In the genomic region with DNA sequence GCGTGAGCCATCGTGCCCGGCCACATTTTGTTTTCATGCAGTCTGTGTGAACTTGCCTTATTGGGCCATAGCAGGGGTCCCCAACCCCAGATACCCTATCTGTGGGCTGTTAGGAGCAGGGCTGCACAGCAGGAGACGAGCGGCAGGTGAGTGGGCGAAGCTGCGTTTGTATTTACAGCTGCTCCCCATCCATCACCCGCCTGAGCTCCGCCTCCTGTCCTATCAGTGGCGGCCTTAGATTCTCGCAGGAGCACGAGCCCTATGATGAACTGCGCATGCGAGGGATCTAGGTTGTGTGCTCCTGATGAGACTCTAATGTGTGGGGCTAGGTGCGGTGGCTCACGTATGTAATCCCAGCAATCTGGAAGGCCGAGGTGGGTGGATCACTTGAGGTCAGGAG, we compare ENCODE assay signal across 22 cellular contexts.
DNase-seq lines count a peak whose midpoint lies in the region; ATAC-seq, FAIRE-seq and TF ChIP-seq lines count a peak whose summit lies in the region.
"Had no signal": no experiment of that assay in that cellular context is flagged by ENCODE, and none has a peak within 500 bp of the region (broad histone marks: within the 10 kb centered on the region; RNA-seq: fewer than 3 reads in every experiment).

No MANE protein-coding gene starts in this region.

- H3K4me3 Mint-ChIP-seq in GM23338 = no peak overlapping the region
- no peak overlapping the region for H3K4me3 Mint-ChIP-seq in activated CD8-positive, alpha-beta T cell treated with anti-CD3 and anti-CD28 coated beads for 36 hours
- H3K4me3 Mint-ChIP-seq: CD8-positive, alpha-beta memory T cell; HFFc6 had no signal

- no peak for FAIRE-seq in K562 (lab: Jason Lieb, UNC)
- FAIRE-seq in small intestine (lab: Jason Lieb, UNC) = no peak
- FAIRE-seq: A204.1, GM18507 had no signal

- POLR2A ChIA-PET in K562 (lab: Yijun Ruan, JAX) = interaction anchor here (1.1 to 1.3 kb wide), 2 partner anchors 11 to 13 kb away, joined by 3 read pairs; no protein-coding TSS in a partner anchor
- POLR2A ChIA-PET in activated CD8-positive, alpha-beta T cell treated with anti-CD3 and anti-CD28 coated beads for 36 hours (lab: Charles Lee) = interaction anchor here (1.6 kb wide), 1 partner anchor 13 kb away, joined by 6 read pairs; no protein-coding TSS in a partner anchor

- H3K9me3 Mint-ChIP-seq in GM23338 = no peaks in the 10 kb centered on the region
- H3K9me3 Mint-ChIP-seq in activated CD8-positive, alpha-beta T cell treated with anti-CD3 and anti-CD28 coated beads for 36 hours = no peaks in the 10 kb centered on the region
- H3K9me3 Mint-ChIP-seq: CD8-positive, alpha-beta memory T cell had no signal

- H3K27ac Mint-ChIP-seq in GM23338 = no peak overlapping the region
- H3K27ac Mint-ChIP-seq in activated CD8-positive, alpha-beta T cell treated with anti-CD3 and anti-CD28 coated beads for 36 hours = no peak overlapping the region
- H3K27ac Mint-ChIP-seq: HFFc6 had no signal

- peaks cover 4% of the 10 kb centered on the region for H3K27me3 Mint-ChIP-seq in GM23338 (ENCODE audit: insufficient read depth, low read depth, poor library complexity)
- no peaks in the 10 kb centered on the region for H3K27me3 Mint-ChIP-seq in activated CD8-positive, alpha-beta T cell treated with anti-CD3 and anti-CD28 coated beads for 36 hours

- H2AFZ ChIP-seq in GM23338 (no peak overlapping the region), K562 (ENCODE audit: low read depth, low read length) (no peak overlapping the region)

- no peaks in the 10 kb centered on the region for H3K9me3 ChIP-seq in K562 (replicated peaks; ENCODE audit: control insufficient read depth, insufficient read depth, low read depth, low read length)
- H3K9me3 ChIP-seq in small intestine (ENCODE audit: control insufficient read depth, low read depth) = no peaks in the 10 kb centered on the region
- no peaks in the 10 kb centered on the region for H3K9me3 ChIP-seq in gastrocnemius medialis

- H3K36me3 Mint-ChIP-seq in GM23338 (ENCODE audit: low read depth) = no peaks in the 10 kb centered on the region
- H3K36me3 Mint-ChIP-seq in activated CD8-positive, alpha-beta T cell treated with anti-CD3 and anti-CD28 coated beads for 36 hours (ENCODE audit: low read depth) = no peaks in the 10 kb centered on the region

- WGBS in K562 (ENCODE audit: insufficient coverage, low coverage, missing lambda C conversion rate) = 8% methylated on average over 17 of the region's 17 CpGs
- WGBS in small intestine, 3 donors = 88 to 92% (median 89%) methylated on average over 17 of the region's 17 CpGs

- TF ChIP-seq EP300 in K562 (IDR thresholded peaks at IDR 0.05; ENCODE audit: low read length) = no peak

- H3K9me1 ChIP-seq in K562 (ENCODE audit: control insufficient read depth, insufficient read depth, low read length) = no peaks in the 10 kb centered on the region

- H3K9ac ChIP-seq in K562 (ENCODE audit: insufficient read depth in 1 of 2, low read depth in 2 of 2, low read length in 2 of 2) = no peak overlapping the region

- peaks cover 11% of the 10 kb centered on the region for H3K4me1 Mint-ChIP-seq in GM23338
- H3K4me1 Mint-ChIP-seq in activated CD8-positive, alpha-beta T cell treated with anti-CD3 and anti-CD28 coated beads for 36 hours (ENCODE audit: low read depth) = peaks cover 21% of the 10 kb centered on the region

- H4K20me1 ChIP-seq in GM23338 (replicated peaks; ENCODE audit: insufficient read depth) = no peaks in the 10 kb centered on the region
- no peaks in the 10 kb centered on the region for H4K20me1 ChIP-seq in K562 (replicated peaks; ENCODE audit: control insufficient read depth, insufficient read depth, low read length)

- no peak overlapping the region for H3K4me2 ChIP-seq in GM23338
- 0 out of 2 replicates have a peak overlapping the region, but pooled peaks have one; percentile 21 for H3K4me2 ChIP-seq in K562 (ENCODE audit: insufficient read depth, low read length)

- in situ Hi-C loops in K562 (cut with MboI) (no loop called here), gastrocnemius medialis (cut with MboI; ENCODE audit: low sequenced_read_pairs in 4 of 4) (no loop called here)

- H3K27ac ChIP-seq in GM23338 (ENCODE audit: low read depth) (no peak overlapping the region), K562 (ENCODE audit: extremely low read depth, low read depth, low read length) (no peak overlapping the region), small intestine (ENCODE audit: low read depth in 1 of 2, low read length in 1 of 2) (no peak overlapping the region), gastrocnemius medialis (no peak overlapping the region)
- H3K27ac ChIP-seq: C4-2B had no signal

- peak; percentile 78 for ATAC-seq in GM23338
- peak; percentile 78 for ATAC-seq in K562
- no peak for ATAC-seq in activated CD8-positive, alpha-beta T cell treated with anti-CD3 and anti-CD28 coated beads for 36 hours
- no peak for ATAC-seq in esophagus mucosa
- ATAC-seq in gastrocnemius medialis = no peak

- H3K4me1 ChIP-seq in GM23338 (ENCODE audit: insufficient read depth) (peaks cover 6% of the 10 kb centered on the region), K562 (replicated peaks in 1 of 2; ENCODE audit: control insufficient read depth in 2 of 2, insufficient read depth in 2 of 2, low read length in 2 of 2) (no peaks in the 10 kb centered on the region; a peak in 1 of 5 replicates), small intestine (ENCODE audit: control insufficient read depth in 2 of 2, insufficient read depth in 1 of 2, low read depth in 1 of 2, low read length in 1 of 2) (no peaks in the 10 kb centered on the region), gastrocnemius medialis (no peaks in the 10 kb centered on the region)

- no peaks in the 10 kb centered on the region for H3K27me3 ChIP-seq in GM23338 (ENCODE audit: insufficient read depth)
- peaks cover 13 to 22% of the 10 kb centered on the region in 2 experiments; a peak in 4 of 5 replicates for H3K27me3 ChIP-seq in K562 (ENCODE audit: control insufficient read depth in 2 of 2, insufficient read depth in 2 of 2, low read length in 2 of 2)
- no peaks in the 10 kb centered on the region for H3K27me3 ChIP-seq in small intestine (ENCODE audit: control insufficient read depth in 2 of 2, insufficient read depth in 2 of 2, low read length in 2 of 2)
- no peaks in the 10 kb centered on the region for H3K27me3 ChIP-seq in gastrocnemius medialis

- no peak for TF ChIP-seq CTCF in GM23338 (conservative IDR thresholded peaks at IDR 0.05; ENCODE audit: low read depth in 2 of 2)
- no peak for TF ChIP-seq CTCF in K562 (IDR thresholded peaks at IDR 0.05 in 2 of 3, conservative IDR thresholded peaks at IDR 0.05 in 1 of 3; ENCODE audit: insufficient read depth in 2 of 3, low read depth in 1 of 3, low read length in 3 of 3)
- no peak for TF ChIP-seq CTCF in activated CD8-positive, alpha-beta T cell treated with anti-CD3 and anti-CD28 coated beads for 36 hours (IDR thresholded peaks at IDR 0.05)
- TF ChIP-seq CTCF in gastrocnemius medialis (IDR thresholded peaks at IDR 0.05 in 4 of 5, conservative IDR thresholded peaks at IDR 0.05 in 1 of 5) = no peak

- no peaks in the 10 kb centered on the region for H3F3A ChIP-seq in GM23338 (replicated peaks; ENCODE audit: low read depth)

- H3K9me2 ChIP-seq in GM23338 (ENCODE audit: insufficient read depth) = 0 out of 2 replicates have a peak, but pooled peaks cover 3% of the 10 kb centered on the region

- CTCF ChIA-PET in K562 (lab: Yijun Ruan, JAX; ENCODE audit: low intra/inter-chr PET ratio) = no interaction called here
- CTCF ChIA-PET in activated CD8-positive, alpha-beta T cell treated with anti-CD3 and anti-CD28 coated beads for 36 hours (lab: Charles Lee) = interaction anchor here (1.1 to 3.9 kb wide), 3 partner anchors 10 to 22 kb away, joined by 3 to 24 read pairs (median 3); no protein-coding TSS in a partner anchor

- no peaks in the 10 kb centered on the region for H3K79me2 ChIP-seq in GM23338 (replicated peaks; ENCODE audit: insufficient read depth)
- no peaks in the 10 kb centered on the region for H3K79me2 ChIP-seq in K562 (ENCODE audit: control insufficient read depth, insufficient read depth, low read length)

- H3K4me3 ChIP-seq in GM23338 (no peak overlapping the region), K562 (no peak overlapping the region), small intestine (ENCODE audit: low read depth in 1 of 2, low read length in 2 of 2) (no peak overlapping the region), gastrocnemius medialis (no peak overlapping the region)

- DNase-seq in GM23338 (ENCODE audit: low spot score) (peak; percentile 47), NCI-H187 (lab: John Stamatoyannopoulos, UW) (peak; percentile 27 to 53), K562 (ENCODE audit: extremely low read depth in 1 of 4, low spot score in 3 of 4) (peak; percentile 11 to 37 (median 24)), small intestine (peak; percentile 10), gastrocnemius medialis (no peak)
- DNase-seq in activated CD8-positive, alpha-beta T cell treated with anti-CD3 and anti-CD28 coated beads for 36 hours = no peak
- DNase-seq: Calu3; CD8-positive, alpha-beta memory T cell; DMS153; GDM1; HFFc6; Kasumi-1; NCI-H1436; NCI-H2171 treated with DMSO at 0.1 percent for 48 hours; NCI-H446 treated with DMSO at 0.1 percent for 48 hours; NCI-H748 treated with DMSO at 0.1 percent for 48 hours; SIG-M5; T-helper 1 cell had no signal

- BruUV-seq in K562 (replicated peaks; lab: Mats Ljungman, UMichigan) = no TSS peak

- no peaks in the 10 kb centered on the region for H3K36me3 ChIP-seq in GM23338 (ENCODE audit: insufficient read depth)
- H3K36me3 ChIP-seq in K562 (ENCODE audit: control insufficient read depth, insufficient read depth, low read length) = no peaks in the 10 kb centered on the region
- H3K36me3 ChIP-seq in small intestine (ENCODE audit: control insufficient read depth in 2 of 2, insufficient read depth in 2 of 2, low read length in 2 of 2) = no peaks in the 10 kb centered on the region
- no peaks in the 10 kb centered on the region for H3K36me3 ChIP-seq in gastrocnemius medialis

- intact Hi-C loops in K562 (cut with micrococcal nuclease) (no loop called here), gastrocnemius medialis (cut with DNase I; ENCODE audit: low total_unique reads) (no loop called here)
- intact Hi-C loops in activated CD8-positive, alpha-beta T cell treated with anti-CD3 and anti-CD28 coated beads for 36 hours (cut with micrococcal nuclease) = no loop called here

- TF ChIP-seq POLR2A in K562 (conservative IDR thresholded peaks at IDR 0.05) (no peak), gastrocnemius medialis (IDR thresholded peaks at IDR 0.05) (no peak)

- no peak for TF ChIP-seq RAD21 in K562 (CRISPR knock-in tag; conservative IDR thresholded peaks at IDR 0.05 in 1 of 2, IDR thresholded peaks at IDR 0.05 in 1 of 2)

TF ChIP-seq in GM23338, 12 proteins besides CTCF, POLR2A, EP300 and RAD21 (continues in another document):
- TF ChIP-seq CREB1 (CRISPR knock-in tag; IDR thresholded peaks at IDR 0.05; ENCODE audit: low read depth) = no peak
- no peak for TF ChIP-seq EZH2 (IDR thresholded peaks at IDR 0.05; ENCODE audit: low read depth, unreplicated experiment)
- no peak for TF ChIP-seq POLR2AphosphoS5 (IDR thresholded peaks at IDR 0.05; ENCODE audit: low read depth)

TF ChIP-seq in K562, 482 proteins besides CTCF, POLR2A, EP300 and RAD21 (continues in another document):
- TF ChIP-seq NRF1 (conservative IDR thresholded peaks at IDR 0.05 in 1 of 2, IDR thresholded peaks at IDR 0.05 in 1 of 2) = peak; percentile 87 to 89

Comparison
In these comparisons a context has a peak if more than half of its experiments do, and no peak if none do; other contexts are left out.
1. ATAC-seq: peak in GM23338 (single experiment) and K562 (single experiment); none in activated CD8-positive, alpha-beta T cell treated with anti-CD3 and anti-CD28 coated beads for 36 hours (single experiment), esophagus mucosa (single experiment) and gastrocnemius medialis (0 of 2).
2. DNase-seq: peak in GM23338 (single experiment), NCI-H187 (2 of 2), K562 (4 of 4) and small intestine (single experiment); none in activated CD8-positive, alpha-beta T cell treated with anti-CD3 and anti-CD28 coated beads for 36 hours (single experiment) and gastrocnemius medialis (0 of 2).